Comparison of ENCODE assay signal across 1 cellular context in genomic region chr7:106480161-106480579, GRCh38.
A peak's percentile ranks its signal among the peaks of the same experiment; 100 is the strongest.
TF ChIP-seq lines count a peak whose summit lies in the region.

No MANE protein-coding gene starts in this region.

TF ChIP-seq in GM12878, 131 proteins besides CTCF, POLR2A, EP300 and RAD21 (continued from another document):
- TF ChIP-seq ZBTB11 (CRISPR knock-in tag; IDR thresholded peaks at IDR 0.05) (no peak), CBX5 (IDR thresholded peaks at IDR 0.05; ENCODE audit: low read depth) (no peak), BMI1 (IDR thresholded peaks at IDR 0.05; ENCODE audit: borderline replicate concordance) (no peak), E2F8 (IDR thresholded peaks at IDR 0.05; ENCODE audit: low read depth, partially characterized antibody) (no peak), NFYA (IDR thresholded peaks at IDR 0.05; ENCODE audit: borderline replicate concordance, low read depth, low read length) (no peak), YBX1 (IDR thresholded peaks at IDR 0.05) (no peak), JUNB (IDR thresholded peaks at IDR 0.05) (peak; percentile 55), PBX3 (IDR thresholded peaks at IDR 0.05; ENCODE audit: insufficient replicate concordance, low read depth, low read length) (no peak), USF1 (IDR thresholded peaks at IDR 0.05; ENCODE audit: borderline replicate concordance, extremely low read length, insufficient read depth, low read depth, low read length) (no peak), CBFB (IDR thresholded peaks at IDR 0.05; ENCODE audit: low read depth) (no peak), ZNF217 (IDR thresholded peaks at IDR 0.05) (no peak), RAD51 (IDR thresholded peaks at IDR 0.05) (no peak), WRNIP1 (IDR thresholded peaks at IDR 0.05; ENCODE audit: borderline replicate concordance, low read depth, low read length) (no peak)
TF ChIP-seq in GM12878: peak in this region for 9.
